Comparison of ENCODE assay signal across 8 cellular contexts in the genomic region with DNA sequence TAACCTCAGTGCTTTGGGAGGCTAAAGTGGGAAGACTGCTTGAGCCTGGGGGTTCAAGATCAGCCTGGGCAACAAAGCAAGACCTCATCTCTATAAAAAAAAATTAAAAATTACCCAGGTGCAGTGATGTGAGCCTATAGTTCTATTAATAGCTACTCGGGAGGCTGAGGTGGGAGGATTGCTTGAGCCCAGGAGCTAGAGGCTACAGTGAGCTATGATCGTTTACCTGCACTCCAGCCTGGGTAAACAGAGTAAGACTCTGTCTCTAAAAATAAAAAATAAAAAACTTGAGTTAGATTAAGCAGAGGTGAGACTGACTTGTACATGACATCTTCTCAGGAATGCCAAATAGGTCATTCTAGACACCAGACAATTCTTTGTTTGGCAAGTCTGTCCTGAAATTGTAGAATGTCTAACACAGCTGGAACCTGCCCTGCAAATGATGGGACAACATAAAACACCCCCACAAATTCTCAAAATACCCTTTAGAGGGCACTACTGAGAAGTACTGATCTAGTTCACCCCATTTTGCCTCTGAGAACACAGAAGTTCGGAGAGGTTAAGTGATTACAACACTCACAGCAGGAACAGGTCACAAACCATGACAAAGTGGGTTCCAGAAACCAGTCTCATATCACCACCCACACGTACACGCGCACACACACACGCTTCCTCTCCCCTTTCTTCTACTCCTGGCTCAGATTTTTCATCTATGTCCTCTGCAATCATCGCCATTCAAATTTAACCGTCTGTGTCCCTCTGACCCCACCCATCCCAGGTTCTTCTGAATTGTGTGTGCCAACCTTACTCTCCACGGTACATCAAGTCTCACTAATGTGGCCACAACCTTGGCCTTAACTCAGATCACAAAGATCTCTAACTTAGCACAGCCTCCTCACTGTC.
DNase-seq lines count a peak whose midpoint lies in the region; ATAC-seq lines count a peak whose summit lies in the region.

No MANE protein-coding gene starts in this region.

- DNase-seq in ELR (ENCODE audit: low read depth): peak; percentile 38
- DNase-seq in Kasumi-1 (lab: John Stamatoyannopoulos, UW): peak; percentile 61 to 67
- peak; percentile 8 to 20 (median 14) for DNase-seq in activated CD8-positive, alpha-beta memory T cell treated with anti-CD3 and anti-CD28 coated beads for 48 hours (ENCODE audit: low read depth in 2 of 3, low spot score in 2 of 3)
- peak; percentile 21 for DNase-seq in globus pallidus (ENCODE audit: low spot score)
- peak; percentile 11 to 39 for DNase-seq in stimulated activated CD4-positive, alpha-beta T cell treated with anti-CD3 and anti-CD28 coated beads, Interleukin-15, amount 100 ng/mL, for 1 hour (ENCODE audit: low read depth in 1 of 2, low spot score in 1 of 2)
- no peak for DNase-seq in NCI-H2196 (lab: John Stamatoyannopoulos, UW; ENCODE audit: unreplicated experiment)
- DNase-seq in effector CD8-positive, alpha-beta T cell (lab: John Stamatoyannopoulos, UW): no peak

- ATAC-seq in GM21723 (IDR thresholded peaks at IDR 0.05; ENCODE audit: unreplicated experiment): peak; percentile 81

Comparison
In these comparisons a context has a peak if more than half of its experiments do, and no peak if none do; other contexts are left out.
1. DNase-seq: peak in ELR (single experiment), Kasumi-1 (2 of 2), activated CD8-positive, alpha-beta memory T cell treated with anti-CD3 and anti-CD28 coated beads for 48 hours (3 of 3), globus pallidus (single experiment) and stimulated activated CD4-positive, alpha-beta T cell treated with anti-CD3 and anti-CD28 coated beads, Interleukin-15, amount 100 ng/mL, for 1 hour (2 of 2); none in NCI-H2196 (single experiment) and effector CD8-positive, alpha-beta T cell (single experiment).